8 cellular contexts compared by ENCODE assay signal in the genomic region with DNA sequence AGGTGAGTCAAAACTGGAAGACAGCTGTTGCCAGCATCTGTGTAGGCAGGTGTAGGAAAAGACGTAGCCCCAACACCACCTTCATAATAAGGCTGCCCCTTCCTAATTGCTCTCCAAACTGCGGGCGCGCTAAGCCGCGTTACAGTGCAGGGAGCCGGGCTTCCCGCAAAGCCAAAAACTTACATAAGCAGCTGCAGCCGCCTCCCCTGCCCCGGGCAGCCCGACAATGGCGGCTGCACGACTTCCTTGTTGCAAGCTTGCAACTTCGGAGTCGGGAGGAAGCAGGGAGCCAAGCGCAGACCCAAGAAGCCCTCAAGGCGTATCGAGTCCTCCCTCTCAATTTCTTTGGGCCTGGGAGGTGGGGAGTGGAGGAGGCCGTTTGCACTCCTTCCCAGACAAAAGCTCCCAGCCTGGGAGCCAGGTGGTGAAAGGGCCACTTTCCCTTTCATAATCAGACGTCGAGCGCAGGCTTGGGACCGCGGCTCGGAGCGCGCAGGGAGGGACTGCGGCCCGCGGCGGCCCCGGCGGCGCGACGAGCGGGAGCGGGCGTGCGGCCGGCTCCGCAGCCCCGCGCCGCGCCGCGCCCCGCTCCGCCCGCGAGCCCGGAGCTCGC. TPM values are rescaled to one million over a fixed set of nuclear protein-coding genes. Genes with fewer than 3 reads are reported as not detected.
A peak's percentile ranks its signal among the peaks of the same experiment; 100 is the strongest.
DNase-seq lines count a peak whose midpoint lies in the region; ATAC-seq lines count a peak whose summit lies in the region.

No MANE protein-coding gene starts in this region.

- no peak overlapping the region for H2BK5ac ChIP-seq in mesendoderm (ENCODE audit: low read length)

- no peak overlapping the region for H2BK15ac ChIP-seq in mesendoderm (replicated peaks; ENCODE audit: low read depth)

- no peak overlapping the region for H4K5ac ChIP-seq in mesendoderm (ENCODE audit: low read length)

- H2BK120ac ChIP-seq in mesendoderm (ENCODE audit: low read depth, low read length): no peak overlapping the region

- H3K27me3 ChIP-seq in duodenal mucosa (ENCODE audit: control insufficient read depth in 1 of 2, insufficient read depth in 2 of 2, low read length in 2 of 2) (peaks cover 0 to 4% of the 10 kb centered on the region in 2 donors), mesendoderm (ENCODE audit: insufficient read depth, low read length, poor library complexity) (no peaks in the 10 kb centered on the region)

- peak overlapping the region; percentile 88 for H4K8ac ChIP-seq in mesendoderm (ENCODE audit: low read depth, low read length)

- H3K4me2 ChIP-seq in mesendoderm (ENCODE audit: low read length): peak overlapping the region; percentile 51

- H2AK5ac ChIP-seq in mesendoderm (ENCODE audit: low read length): no peak overlapping the region

- peak overlapping the region; percentile 59 for H3K23ac ChIP-seq in mesendoderm (ENCODE audit: low read length)

- H3K4me1 ChIP-seq in duodenal mucosa (ENCODE audit: control insufficient read depth in 1 of 2, insufficient read depth in 2 of 2, low read length in 2 of 2) (peaks cover 9 to 15% of the 10 kb centered on the region in 2 donors), mesendoderm (ENCODE audit: control insufficient read depth, low read depth, low read length) (no peaks in the 10 kb centered on the region)

- peaks cover 13 to 15% of the 10 kb centered on the region in 2 donors for H3K36me3 ChIP-seq in duodenal mucosa (ENCODE audit: control insufficient read depth in 1 of 2, insufficient read depth in 2 of 2, low read length in 2 of 2)
- peaks cover 5% of the 10 kb centered on the region for H3K36me3 ChIP-seq in mesendoderm (ENCODE audit: control insufficient read depth, insufficient read depth, low read length)

- H3K4ac ChIP-seq in mesendoderm (ENCODE audit: low read depth, low read length): peak overlapping the region; percentile 97

- peaks cover 3% of the 10 kb centered on the region for H3K79me1 ChIP-seq in mesendoderm (ENCODE audit: low read length)

- no peaks in the 10 kb centered on the region for H3K9me3 ChIP-seq in duodenal mucosa (ENCODE audit: control insufficient read depth in 1 of 2, low read length in 2 of 2)

- peak overlapping the region; percentile 98 for H3K18ac ChIP-seq in mesendoderm (ENCODE audit: low read length)

- WGBS in mesendoderm (ENCODE audit: extremely low coverage, insufficient coverage, low lambda C conversion rate): no CpG with 5 or more reads among the region's 54 CpGs

- H3K9ac ChIP-seq in duodenal mucosa (ENCODE audit: low read depth in 1 of 2, low read length in 2 of 2) (peak overlapping the region; percentile 73 to 81), mesendoderm (ENCODE audit: low read length) (peak overlapping the region; percentile 89)

- DNase-seq in NCI-H1092 treated with DMSO at 0.1 percent for 48 hours (lab: John Stamatoyannopoulos, UW) (peak; percentile 30), NCI-H1092 (lab: John Stamatoyannopoulos, UW) (no peak), NCI-H345 (lab: John Stamatoyannopoulos, UW) (peak; percentile 68), mesendoderm (peak; percentile 85)
- peak; percentile 27 to 36 for DNase-seq in activated CD4-positive, alpha-beta T cell treated with anti-CD3 and anti-CD28 coated beads, Interleukin-2, amount 50 U/mL, for 24 hours (ENCODE audit: low read depth in 1 of 2, low spot score in 1 of 2)
- peak; percentile 28 to 30 for DNase-seq in stimulated activated CD8-positive, alpha-beta memory T cell treated with anti-CD3 and anti-CD28 coated beads, Interleukin-15, amount 100 ng/mL, for 48 hours (ENCODE audit: low read depth in 2 of 2)

- ATAC-seq in HG02970 (IDR thresholded peaks at IDR 0.05; ENCODE audit: low FRiP score, unreplicated experiment): peak; percentile 4

- H3K4me3 ChIP-seq in duodenal mucosa (ENCODE audit: low read depth in 1 of 2, low read length in 2 of 2) (peak overlapping the region; percentile 77 to 95), mesendoderm (ENCODE audit: low read length) (peak overlapping the region; percentile 78)

- H3K27ac ChIP-seq in duodenal mucosa (ENCODE audit: low read depth, low read length) (peak overlapping the region; percentile 91), mesendoderm (ENCODE audit: low read depth, low read length) (peak overlapping the region; percentile 88)

- peak overlapping the region; percentile 94 for H3K56ac ChIP-seq in mesendoderm (ENCODE audit: low read length)

- H3K79me2 ChIP-seq in mesendoderm (ENCODE audit: control insufficient read depth, insufficient read depth, low read length): no peaks in the 10 kb centered on the region

RNA-seq across cellular contexts. Expression of gene ZBTB14, which starts 0.8 kb away (rescaled TPM):
- polyA plus RNA-seq in mesendoderm (2013, experiment 1 of 2): 10.1 TPM
- polyA plus RNA-seq in mesendoderm (2013, experiment 2 of 2): 9.9 TPM
